23 cellular contexts compared by ENCODE assay signal in genomic region chr12:123046431-123046830, GRCh38.
"Had no signal": no experiment of that assay in that cellular context is flagged by ENCODE, and none has a peak within 500 bp of the region (broad histone marks: within the 10 kb centered on the region; RNA-seq: fewer than 3 reads in every experiment).

No MANE protein-coding gene starts in this region.

- H3K9me3 Mint-ChIP-seq: activated CD8-positive, alpha-beta T cell treated with anti-CD3 and anti-CD28 coated beads for 36 hours; activated naive CD4-positive, alpha-beta T cell treated with anti-CD3 and anti-CD28 coated beads, Interleukin-2, amount 50 U/mL, for 72 hours; activated T-cell treated with anti-CD3 and anti-CD28 coated beads, Interleukin-2, amount 50 U/mL, for 4 hours; activated T-helper 17 cell treated with anti-CD3 and anti-CD28 coated beads, Interleukin-2, amount 50 U/mL, for 72 hours; mesothelial cell of epicardium; nephron progenitor cell had no signal

- H3K27ac ChIP-seq: colonic mucosa, epithelial cell of prostate, neutrophil, right lobe of liver, skin epidermis, suprapubic skin had no signal

- DNase-seq: activated CD4-positive, alpha-beta T cell treated with anti-CD3 and anti-CD28 coated beads, Interleukin-2, amount 50 U/mL, for 1 hour; activated CD4-positive, CD25-positive, alpha-beta regulatory T cell treated with anti-CD3 and anti-CD28 coated beads, Interleukin-2, amount 50 U/mL, for 72 hours; activated CD8-positive, alpha-beta T cell treated with anti-CD3 and anti-CD28 coated beads for 36 hours; activated gamma-delta T cell treated with Interleukin-2 at 50 U/mL for 16 hours; activated T-cell treated with anti-CD3 and anti-CD28 coated beads, Interleukin-2, amount 50 U/mL, for 4 hours; colonic mucosa; effector CD8-positive, alpha-beta T cell; esophagus squamous epithelium; left ventricle myocardium superior; nephron progenitor cell; right lobe of liver; stimulated activated CD4-positive, alpha-beta T cell treated with anti-CD3 and anti-CD28 coated beads, Interleukin-12 subunit alpha, Interleukin-12 subunit beta, amount 100 ng/mL, for 4 hours; stimulated activated CD4-positive, alpha-beta T cell treated with anti-CD3 and anti-CD28 coated beads, Interleukin-4, amount 100 ng/mL, for 1 hour; T-helper 17 cell; T1000; trophoblast cell had no signal

- H3K36me3 ChIP-seq: colonic mucosa, esophagus squamous epithelium, neutrophil, right lobe of liver, suprapubic skin had no signal

- H3K27me3 Mint-ChIP-seq: activated CD8-positive, alpha-beta T cell treated with anti-CD3 and anti-CD28 coated beads for 36 hours; activated T-helper 17 cell treated with anti-CD3 and anti-CD28 coated beads, Interleukin-2, amount 50 U/mL, for 72 hours; T-helper 17 cell had no signal

- H3K27ac Mint-ChIP-seq: activated CD8-positive, alpha-beta T cell treated with anti-CD3 and anti-CD28 coated beads for 36 hours; activated naive CD4-positive, alpha-beta T cell treated with anti-CD3 and anti-CD28 coated beads, Interleukin-2, amount 50 U/mL, for 72 hours; activated T-helper 17 cell treated with anti-CD3 and anti-CD28 coated beads, Interleukin-2, amount 50 U/mL, for 72 hours; mesothelial cell of epicardium; nephron progenitor cell; T-helper 17 cell had no signal

- H3K4me3 Mint-ChIP-seq: activated CD8-positive, alpha-beta T cell treated with anti-CD3 and anti-CD28 coated beads for 36 hours; activated T-cell treated with anti-CD3 and anti-CD28 coated beads, Interleukin-2, amount 50 U/mL, for 4 hours; activated T-helper 17 cell treated with anti-CD3 and anti-CD28 coated beads, Interleukin-2, amount 50 U/mL, for 72 hours; mesothelial cell of epicardium; nephron progenitor cell; T-helper 17 cell had no signal

- H3K4me3 ChIP-seq: colonic mucosa, esophagus squamous epithelium, right lobe of liver, skin epidermis, suprapubic skin had no signal

- H3K27me3 ChIP-seq: colonic mucosa, esophagus squamous epithelium, neutrophil, right lobe of liver, suprapubic skin had no signal

- H3K9me3 ChIP-seq: colonic mucosa, esophagus squamous epithelium, neutrophil, right lobe of liver, suprapubic skin had no signal

- H3K36me3 Mint-ChIP-seq: activated naive CD4-positive, alpha-beta T cell treated with anti-CD3 and anti-CD28 coated beads, Interleukin-2, amount 50 U/mL, for 72 hours; mesothelial cell of epicardium had no signal

- ATAC-seq: activated CD8-positive, alpha-beta T cell treated with anti-CD3 and anti-CD28 coated beads for 36 hours; activated naive CD4-positive, alpha-beta T cell treated with anti-CD3 and anti-CD28 coated beads, Interleukin-2, amount 50 U/mL, for 72 hours; activated T-cell treated with anti-CD3 and anti-CD28 coated beads, Interleukin-2, amount 50 U/mL, for 4 hours; activated T-helper 17 cell treated with anti-CD3 and anti-CD28 coated beads, Interleukin-2, amount 50 U/mL, for 72 hours; left ventricle myocardium superior; right lobe of liver; T-helper 17 cell had no signal
